In genomic region chr14:92425101-92425500, GRCh38 we compare ENCODE assay signal across 17 cellular contexts.
DNase-seq lines count a peak whose midpoint lies in the region; ATAC-seq and TF ChIP-seq lines count a peak whose summit lies in the region.
"Had no signal": no experiment of that assay in that cellular context is flagged by ENCODE, and none has a peak within 500 bp of the region (broad histone marks: within the 10 kb centered on the region; RNA-seq: fewer than 3 reads in every experiment).

No MANE protein-coding gene starts in this region.

- no peak for ATAC-seq in GM18517 (IDR thresholded peaks at IDR 0.05; ENCODE audit: unreplicated experiment)
- no peak for ATAC-seq in GM21723 (IDR thresholded peaks at IDR 0.05; ENCODE audit: unreplicated experiment)
- ATAC-seq: activated CD8-positive, alpha-beta T cell treated with anti-CD3 and anti-CD28 coated beads for 36 hours; mucosa of descending colon; pancreas; stimulated activated naive CD8-positive, alpha-beta T cell treated with anti-CD3 and anti-CD28 coated beads, Interleukin-15, Interleukin-2, amounts not matched to agents 100 U/mL and 50 U/mL, for 24 hours had no signal

- TF ChIP-seq CTCF in neutrophil (IDR thresholded peaks at IDR 0.05), result no peak
- no peak for TF ChIP-seq CTCF in GM10266 (IDR thresholded peaks at IDR 0.05; ENCODE audit: control insufficient read depth, insufficient read depth, low read depth, missing control alignments)

- DNase-seq in GM23248 (peak; percentile 68), RKO (ENCODE audit: low spot score) (peak; percentile 64), dermis blood vessel endothelial cell (peak; percentile 19), SHP77 treated with DMSO at 0.1 percent for 48 hours (lab: John Stamatoyannopoulos, UW) (no peak), GM10266 (ENCODE audit: extremely low spot score) (no peak)
- DNase-seq: activated CD8-positive, alpha-beta T cell treated with anti-CD3 and anti-CD28 coated beads for 36 hours; anterior cingulate cortex; DND-41; mucosa of descending colon; NCI-H1436; pancreas; stimulated activated CD4-positive, alpha-beta T cell treated with anti-CD3 and anti-CD28 coated beads, Interleukin-12 subunit alpha, Interleukin-12 subunit beta, amount 100 ng/mL, for 4 hours; stimulated activated naive CD8-positive, alpha-beta T cell treated with anti-CD3 and anti-CD28 coated beads, Interleukin-15, Interleukin-2, amounts not matched to agents 100 U/mL and 50 U/mL, for 24 hours had no signal

- H3K79me2 ChIP-seq in GM23248 (ENCODE audit: insufficient read depth), result no peaks in the 10 kb centered on the region

- H3K9ac ChIP-seq in GM23248, result no peak overlapping the region
- H3K9ac ChIP-seq: BLaER1 treated with 17β-estradiol and CSF1 and Interleukin-3, amounts not matched to agents 10 nM and 100 nM had no signal

- H3K36me3 ChIP-seq in GM23248 (ENCODE audit: low read depth) (no peaks in the 10 kb centered on the region), neutrophil (no peaks in the 10 kb centered on the region)
- H3K36me3 ChIP-seq: BLaER1 treated with 17β-estradiol and CSF1 and Interleukin-3, amounts not matched to agents 10 nM and 100 nM; pancreas had no signal

- H3K4me2 ChIP-seq in GM23248 (ENCODE audit: unreplicated experiment), result no peak overlapping the region
- H3K4me2 ChIP-seq: BLaER1 treated with 17β-estradiol and CSF1 and Interleukin-3, amounts not matched to agents 10 nM and 100 nM had no signal

- H3K27ac ChIP-seq in GM23248 (no peak overlapping the region), neutrophil (peak overlapping the region; percentile 90)
- H3K27ac ChIP-seq: BLaER1 treated with 17β-estradiol and CSF1 and Interleukin-3, amounts not matched to agents 10 nM and 100 nM; pancreas had no signal

- in situ Hi-C loops in GM23248 (cut with MboI), result no loop called here

- H4K20me1 ChIP-seq in GM23248 (ENCODE audit: insufficient read depth), result no peaks in the 10 kb centered on the region
- H4K20me1 ChIP-seq: BLaER1 treated with 17β-estradiol and CSF1 and Interleukin-3, amounts not matched to agents 10 nM and 100 nM had no signal

- H3K9me3 ChIP-seq in GM23248 (ENCODE audit: low read depth) (no peaks in the 10 kb centered on the region), neutrophil (no peaks in the 10 kb centered on the region)
- H3K9me3 ChIP-seq: mucosa of descending colon, pancreas had no signal

- peaks cover 27% of the 10 kb centered on the region for H3F3A ChIP-seq in GM23248 (ENCODE audit: insufficient read depth)

- H3K9me2 ChIP-seq in GM23248 (ENCODE audit: insufficient read depth), result no peaks in the 10 kb centered on the region

- no peak overlapping the region for H2AFZ ChIP-seq in GM23248

- no peak overlapping the region for H3K4me3 ChIP-seq in GM23248
- no peak overlapping the region for H3K4me3 ChIP-seq in neutrophil (ENCODE audit: low read depth in 1 of 2, low read length in 1 of 2)
- H3K4me3 ChIP-seq: BLaER1 treated with 17β-estradiol and CSF1 and Interleukin-3, amounts not matched to agents 10 nM and 100 nM; mucosa of descending colon; pancreas had no signal

- no peaks in the 10 kb centered on the region for H3K27me3 ChIP-seq in GM23248 (replicated peaks; ENCODE audit: insufficient read depth)
- H3K27me3 ChIP-seq in neutrophil, result no peaks in the 10 kb centered on the region
- H3K27me3 ChIP-seq: BLaER1 treated with 17β-estradiol and CSF1 and Interleukin-3, amounts not matched to agents 10 nM and 100 nM had no signal

- H3K4me1 ChIP-seq in GM23248 (ENCODE audit: insufficient read depth) (peaks cover 23% of the 10 kb centered on the region), neutrophil (ENCODE audit: control insufficient read depth in 1 of 2, insufficient read depth in 1 of 2, low read depth in 1 of 2, low read length in 1 of 2) (peaks cover 39 to 55% of the 10 kb centered on the region in 2 experiments)
- H3K4me1 ChIP-seq: BLaER1 treated with 17β-estradiol and CSF1 and Interleukin-3, amounts not matched to agents 10 nM and 100 nM; pancreas had no signal

Comparison
In these comparisons a context has a peak if more than half of its experiments do, and no peak if none do; other contexts are left out.
1. DNase-seq: peak in GM23248 (single experiment), RKO (single experiment) and dermis blood vessel endothelial cell (single experiment); none in SHP77 treated with DMSO at 0.1 percent for 48 hours (single experiment) and GM10266 (single experiment).